ENCODE assay signal across 17 cellular contexts in genomic region chr10:103799341-103799740, GRCh38.
"Had no signal": no experiment of that assay in that cellular context is flagged by ENCODE, and none has a peak within 500 bp of the region (broad histone marks: within the 10 kb centered on the region; RNA-seq: fewer than 3 reads in every experiment).

No MANE protein-coding gene starts in this region.

- H3K36me3 Mint-ChIP-seq: activated naive CD8-positive, alpha-beta T cell had no signal

- H3K27ac ChIP-seq: sigmoid colon had no signal

- H3K9me3 Mint-ChIP-seq: endodermal cell; nephron; stimulated activated naive CD8-positive, alpha-beta T cell treated with anti-CD3 and anti-CD28 coated beads, Interleukin-15, Interleukin-2, amounts not matched to agents 100 ng/mL and 50 ng/mL, for 24 hours had no signal

- H3K4me1 ChIP-seq: breast epithelium had no signal

- H3K27me3 Mint-ChIP-seq: activated naive CD8-positive, alpha-beta T cell; stimulated activated naive CD8-positive, alpha-beta T cell treated with anti-CD3 and anti-CD28 coated beads, Interleukin-15, Interleukin-2, amounts not matched to agents 100 ng/mL and 50 ng/mL, for 24 hours had no signal

- H3K27ac Mint-ChIP-seq: activated naive CD8-positive, alpha-beta T cell; endodermal cell; nephron; stimulated activated naive CD8-positive, alpha-beta T cell treated with anti-CD3 and anti-CD28 coated beads, Interleukin-15, Interleukin-2, amounts not matched to agents 100 ng/mL and 50 ng/mL, for 24 hours; T-helper 17 cell had no signal

- ATAC-seq: activated CD4-positive, CD25-positive, alpha-beta regulatory T cell treated with anti-CD3 and anti-CD28 coated beads, Interleukin-2, amount 50 U/mL, for 24 hours; esophagus mucosa; left colon; SK-N-SH treated with all-trans-retinoic acid at 6 μM for 48 hours; T-helper 17 cell had no signal

- DNase-seq: activated CD8-positive, alpha-beta memory T cell treated with anti-CD3 and anti-CD28 coated beads for 24 hours; activated effector memory CD4-positive, alpha-beta T cell treated with Interleukin-2 at 50 U/mL for 16 hours; aorta; endodermal cell; glutamatergic neuron; left colon; sigmoid colon; stimulated activated CD4-positive, alpha-beta T cell treated with anti-CD3 and anti-CD28 coated beads, Interleukin-4, amount 100 ng/mL, for 1 hour; stimulated activated CD8-positive, alpha-beta memory T cell treated with anti-CD3 and anti-CD28 coated beads, Interleukin-4, amount 100 ng/mL, for 48 hours; T-helper 17 cell had no signal

- H3K27me3 ChIP-seq: breast epithelium, sigmoid colon had no signal

- H3K4me3 ChIP-seq: breast epithelium, sigmoid colon had no signal

- H3K36me3 ChIP-seq: breast epithelium, sigmoid colon had no signal

- H3K4me3 Mint-ChIP-seq: activated naive CD8-positive, alpha-beta T cell; endodermal cell; nephron; stimulated activated naive CD8-positive, alpha-beta T cell treated with anti-CD3 and anti-CD28 coated beads, Interleukin-15, Interleukin-2, amounts not matched to agents 100 ng/mL and 50 ng/mL, for 24 hours; T-helper 17 cell had no signal

- H3K9me3 ChIP-seq: breast epithelium, sigmoid colon had no signal
